22 cellular contexts compared by ENCODE assay signal in the genomic region with DNA sequence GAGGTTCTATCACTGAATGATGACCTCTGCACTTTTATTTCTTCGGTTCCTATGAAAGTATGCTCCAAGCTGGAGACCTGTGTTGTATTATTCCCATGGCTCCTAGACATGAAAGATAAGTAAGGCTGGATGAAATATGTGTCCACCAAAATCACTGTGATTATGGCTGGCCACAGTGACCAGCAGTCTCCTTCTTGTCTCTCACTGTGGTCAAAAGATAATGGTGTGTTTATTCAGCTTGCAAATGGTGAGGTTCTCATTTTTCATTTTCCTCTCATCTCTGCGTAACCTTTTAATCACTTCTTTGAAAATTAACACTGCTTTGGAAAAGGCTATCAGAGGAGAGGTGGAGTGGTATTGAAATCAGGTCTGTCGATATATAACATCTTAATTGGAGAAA.
"Had no signal": no experiment of that assay in that cellular context is flagged by ENCODE, and none has a peak within 500 bp of the region (broad histone marks: within the 10 kb centered on the region; RNA-seq: fewer than 3 reads in every experiment).

No MANE protein-coding gene starts in this region.

- H3K27ac ChIP-seq: KMS-11, RWPE1 had no signal

- H3K4me2 ChIP-seq: KMS-11, SK-N-SH had no signal

- DNase-seq: IMR-90; Kasumi-1; MM.1S; NCI-H1092 treated with DMSO at 0.1 percent for 48 hours; NCI-H1436; NCI-H1694 treated with DMSO at 0.1 percent for 48 hours; NCI-H1930; NCI-H2081; NCI-H2107; NCI-H226; NCI-H446; NCI-H510A; NCI-H524 treated with DMSO at 0.1 percent for 48 hours; NCI-H69; NK-92 treated with Interleukin-12 subunit alpha and Interleukin-12 subunit beta, amount 100 ng/mL, for 24 hours; PC-3; SHP77; SK-N-SH; SW 1271; T-cell had no signal

- H3K9me3 ChIP-seq: SK-N-SH had no signal

- H3K9ac ChIP-seq: KMS-11, SK-N-SH had no signal

- H3K4me3 Mint-ChIP-seq: T-cell had no signal

- H3K4me1 Mint-ChIP-seq: T-cell had no signal

- H3K27ac Mint-ChIP-seq: T-cell had no signal

- H3K9me3 Mint-ChIP-seq: T-cell had no signal

- H3K36me3 Mint-ChIP-seq: T-cell had no signal
